15 cellular contexts compared by ENCODE assay signal in genomic region chr5:1725641-1726468, GRCh38.
DNase-seq lines count a peak whose midpoint lies in the region; ATAC-seq and TF ChIP-seq lines count a peak whose summit lies in the region.
"Had no signal": no experiment of that assay in that cellular context is flagged by ENCODE, and none has a peak within 500 bp of the region (broad histone marks: within the 10 kb centered on the region; RNA-seq: fewer than 3 reads in every experiment).

No MANE protein-coding gene starts in this region.

- peak overlapping the region; percentile 52 for H3K4me3 ChIP-seq in iPS-18a (ENCODE audit: low read length)

- H3K27me3 ChIP-seq in iPS-18a (ENCODE audit: control insufficient read depth, insufficient read depth, low read length): peaks cover 15% of the 10 kb centered on the region

- H3K4me1 Mint-ChIP-seq in T-helper 17 cell (no peaks in the 10 kb centered on the region), progenitor cell of endocrine pancreas (ENCODE audit: low read depth) (no peaks in the 10 kb centered on the region)

- no peaks in the 10 kb centered on the region for H3K9me3 Mint-ChIP-seq in progenitor cell of endocrine pancreas (ENCODE audit: low read depth)

- H3K27ac ChIP-seq in iPS-18a (ENCODE audit: low read length): no peak overlapping the region
- H3K27ac ChIP-seq: skin epidermis had no signal

- DNase-seq in ELF-1 (ENCODE audit: low read depth, low spot score) (peak; percentile 46), T-helper 17 cell (no peak), progenitor cell of endocrine pancreas (ENCODE audit: low spot score, unreplicated experiment) (peak; percentile 7), DMS 273 (lab: John Stamatoyannopoulos, UW; ENCODE audit: unreplicated experiment) (no peak), SHP77 treated with DMSO at 0.1 percent for 48 hours (lab: John Stamatoyannopoulos, UW) (no peak), NCI-H748 (lab: John Stamatoyannopoulos, UW; ENCODE audit: unreplicated experiment) (no peak)
- DNase-seq: activated CD4-positive, CD25-positive, alpha-beta regulatory T cell treated with anti-CD3 and anti-CD28 coated beads, Interleukin-2, amount 50 U/mL, for 72 hours; anterior cingulate cortex; Calu3; effector CD8-positive, alpha-beta T cell; glutamatergic neuron; NCI-H446; Right ventricle myocardium superior had no signal

- TF ChIP-seq CTCF in progenitor cell of endocrine pancreas (IDR thresholded peaks at IDR 0.05; ENCODE audit: unreplicated experiment): no peak

- H3K9me3 ChIP-seq in T-helper 17 cell (ENCODE audit: control insufficient read depth, low read length, poor library complexity, severe bottlenecking): no peaks in the 10 kb centered on the region
- H3K9me3 ChIP-seq in iPS-18a (ENCODE audit: control insufficient read depth, low read depth, low read length): no peaks in the 10 kb centered on the region

- H3K27me3 Mint-ChIP-seq in T-helper 17 cell: peaks cover 13% of the 10 kb centered on the region
- H3K27me3 Mint-ChIP-seq in progenitor cell of endocrine pancreas: peaks cover 35% of the 10 kb centered on the region

- H3K36me3 ChIP-seq in iPS-18a (ENCODE audit: control insufficient read depth, low read depth, low read length): no peaks in the 10 kb centered on the region

- peak overlapping the region; percentile 20 for H3K9ac ChIP-seq in iPS-18a (ENCODE audit: low read length)

- H3K36me3 Mint-ChIP-seq in T-helper 17 cell (ENCODE audit: low read depth): peaks cover 2% of the 10 kb centered on the region
- no peaks in the 10 kb centered on the region for H3K36me3 Mint-ChIP-seq in progenitor cell of endocrine pancreas (ENCODE audit: insufficient read depth)

- H3K4me3 Mint-ChIP-seq in T-helper 17 cell: peak overlapping the region; percentile 7
- H3K4me3 Mint-ChIP-seq in progenitor cell of endocrine pancreas (ENCODE audit: low read depth): no peak overlapping the region

- peaks cover 9% of the 10 kb centered on the region for H3K4me1 ChIP-seq in iPS-18a (ENCODE audit: control insufficient read depth, low read depth, low read length)

- H3K27ac Mint-ChIP-seq in T-helper 17 cell: no peak overlapping the region
- H3K27ac Mint-ChIP-seq in progenitor cell of endocrine pancreas: no peak overlapping the region

- no peak for ATAC-seq in T-helper 17 cell

Comparison
In these comparisons a context has a peak if more than half of its experiments do, and no peak if none do; other contexts are left out.
1. DNase-seq: peak in ELF-1 (single experiment) and progenitor cell of endocrine pancreas (single experiment); none in T-helper 17 cell (0 of 3), DMS 273 (single experiment), SHP77 treated with DMSO at 0.1 percent for 48 hours (single experiment) and NCI-H748 (single experiment).